Comparison of ENCODE assay signal across 22 cellular contexts in the genomic region with DNA sequence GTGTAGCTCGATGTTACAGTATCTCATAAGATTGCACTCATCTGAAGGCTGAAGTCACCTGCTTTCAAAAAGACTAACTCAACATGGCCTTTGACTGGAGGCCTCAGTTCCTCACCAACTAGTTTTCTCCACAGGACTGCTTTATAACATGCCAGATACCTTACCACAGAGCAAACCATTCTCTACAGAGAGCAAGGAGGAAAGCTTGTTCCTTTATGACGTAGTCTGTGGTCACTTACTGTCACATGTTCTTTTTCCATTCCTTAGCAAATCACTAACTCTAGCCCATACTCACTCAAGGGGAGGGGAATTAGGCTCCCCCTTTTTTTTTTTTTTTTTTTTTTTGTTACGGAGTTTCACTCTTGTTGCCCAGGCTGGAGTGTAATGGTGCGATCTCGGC. TPM values are rescaled to one million over a fixed set of nuclear protein-coding genes. Genes with fewer than 3 reads are reported as not detected.
A peak's percentile ranks its signal among the peaks of the same experiment; 100 is the strongest.
DNase-seq lines count a peak whose midpoint lies in the region; ATAC-seq, FAIRE-seq and TF ChIP-seq lines count a peak whose summit lies in the region.
"Had no signal": no experiment of that assay in that cellular context is flagged by ENCODE, and none has a peak within 500 bp of the region (broad histone marks: within the 10 kb centered on the region; RNA-seq: fewer than 3 reads in every experiment).

No MANE protein-coding gene starts in this region.

- peak overlapping the region; percentile 43 for H3K27ac Mint-ChIP-seq in CD4-positive, alpha-beta T cell
- H3K27ac Mint-ChIP-seq in T-helper 1 cell treated with Interleukin-12 subunit alpha and Interleukin-12 subunit beta and Interleukin-4 antibody, amounts not matched to agents 30 μg/mL and 1 μg/mL, for 36 hours: peak overlapping the region; percentile 53

- no peaks in the 10 kb centered on the region for H3K9me1 ChIP-seq in K562 (ENCODE audit: control insufficient read depth, insufficient read depth, low read length)

- TF ChIP-seq EP300 in K562 (IDR thresholded peaks at IDR 0.05; ENCODE audit: low read length): no peak

- TF ChIP-seq CTCF in CD4-positive, alpha-beta T cell (IDR thresholded peaks at IDR 0.05): no peak
- TF ChIP-seq CTCF in K562 (IDR thresholded peaks at IDR 0.05 in 2 of 3, conservative IDR thresholded peaks at IDR 0.05 in 1 of 3; ENCODE audit: insufficient read depth in 2 of 3, low read depth in 1 of 3, low read length in 3 of 3): no peak

- H3K9ac ChIP-seq in K562 (ENCODE audit: insufficient read depth in 1 of 2, low read depth in 2 of 2, low read length in 2 of 2): no peak overlapping the region

- no peak overlapping the region for H3K27ac ChIP-seq in CD4-positive, alpha-beta T cell (ENCODE audit: low read depth, low read length)
- no peak overlapping the region for H3K27ac ChIP-seq in K562 (ENCODE audit: extremely low read depth, low read depth, low read length)
- H3K27ac ChIP-seq: esophagus muscularis mucosa, transverse colon had no signal

- H4K20me1 ChIP-seq in K562 (replicated peaks; ENCODE audit: control insufficient read depth, insufficient read depth, low read length): no peaks in the 10 kb centered on the region

- FAIRE-seq in GM18507 (lab: Jason Lieb, UNC): peak; percentile 62
- no peak for FAIRE-seq in K562 (lab: Jason Lieb, UNC)
- FAIRE-seq: astrocyte, RCC 7860 had no signal

- TF ChIP-seq POLR2A in K562 (conservative IDR thresholded peaks at IDR 0.05): no peak

- peaks cover 5% of the 10 kb centered on the region for H3K4me1 Mint-ChIP-seq in CD4-positive, alpha-beta T cell (ENCODE audit: low read depth)
- H3K4me1 Mint-ChIP-seq in T-helper 1 cell treated with Interleukin-12 subunit alpha and Interleukin-12 subunit beta and Interleukin-4 antibody, amounts not matched to agents 30 μg/mL and 1 μg/mL, for 36 hours (ENCODE audit: low read depth): peaks cover 16% of the 10 kb centered on the region

- peaks cover 5 to 14% of the 10 kb centered on the region in 2 experiments; a peak in 2 of 5 replicates for H3K4me1 ChIP-seq in K562 (replicated peaks in 1 of 2; ENCODE audit: control insufficient read depth in 2 of 2, insufficient read depth in 2 of 2, low read length in 2 of 2)
- H3K4me1 ChIP-seq: Caco-2 had no signal

- H2AFZ ChIP-seq in K562 (ENCODE audit: low read depth, low read length): peak overlapping the region; percentile 22; the same call in 1 of the 2 replicates

- POLR2A ChIA-PET in CD4-positive, alpha-beta T cell (lab: Charles Lee): interaction anchor here (1.8 kb wide), 1 partner anchor 131 kb away, joined by 7 read pairs; a partner anchor contains a TSS
- POLR2A ChIA-PET in K562 (lab: Yijun Ruan, JAX): interaction anchor here (1.3 to 2.2 kb wide), 2 partner anchors 8 to 15 kb away, joined by 3 to 8 read pairs; no protein-coding TSS in a partner anchor

- no peaks in the 10 kb centered on the region for H3K27me3 ChIP-seq in CD4-positive, alpha-beta T cell (ENCODE audit: control insufficient read depth, insufficient read depth, low read length)
- H3K27me3 ChIP-seq in K562 (ENCODE audit: control insufficient read depth in 2 of 2, insufficient read depth in 2 of 2, low read length in 2 of 2): no peaks in the 10 kb centered on the region
- H3K27me3 ChIP-seq: esophagus muscularis mucosa, transverse colon had no signal

- 64% methylated on average over 2 of the region's 5 CpGs for WGBS in K562 (ENCODE audit: insufficient coverage, low coverage, missing lambda C conversion rate)

- H3K9me3 Mint-ChIP-seq in CD4-positive, alpha-beta T cell: no peaks in the 10 kb centered on the region
- H3K9me3 Mint-ChIP-seq in T-helper 1 cell treated with Interleukin-12 subunit alpha and Interleukin-12 subunit beta and Interleukin-4 antibody, amounts not matched to agents 30 μg/mL and 1 μg/mL, for 36 hours: no peaks in the 10 kb centered on the region
- H3K9me3 Mint-ChIP-seq: naive thymus-derived CD8-positive, alpha-beta T cell had no signal

- H3K36me3 Mint-ChIP-seq in CD4-positive, alpha-beta T cell (ENCODE audit: low read depth): peaks cover 13% of the 10 kb centered on the region
- peaks cover 7% of the 10 kb centered on the region for H3K36me3 Mint-ChIP-seq in T-helper 1 cell treated with Interleukin-12 subunit alpha and Interleukin-12 subunit beta and Interleukin-4 antibody, amounts not matched to agents 30 μg/mL and 1 μg/mL, for 36 hours (ENCODE audit: low read depth)

- H3K36me3 ChIP-seq in K562 (ENCODE audit: control insufficient read depth, insufficient read depth, low read length): peaks cover 11% of the 10 kb centered on the region; the same call in 1 of the 3 replicates

- BruUV-seq in K562 (replicated peaks; lab: Mats Ljungman, UMichigan): no TSS peak

- H3K79me2 ChIP-seq in K562 (ENCODE audit: control insufficient read depth, insufficient read depth, low read length): peaks cover 39% of the 10 kb centered on the region

- H3K27me3 Mint-ChIP-seq in CD4-positive, alpha-beta T cell: no peaks in the 10 kb centered on the region
- H3K27me3 Mint-ChIP-seq in T-helper 1 cell treated with Interleukin-12 subunit alpha and Interleukin-12 subunit beta and Interleukin-4 antibody, amounts not matched to agents 30 μg/mL and 1 μg/mL, for 36 hours (ENCODE audit: low read depth): peaks cover 3% of the 10 kb centered on the region
- H3K27me3 Mint-ChIP-seq: naive thymus-derived CD8-positive, alpha-beta T cell had no signal

- in situ Hi-C loops in K562 (cut with MboI): no loop called here

- H3K9me3 ChIP-seq in CD4-positive, alpha-beta T cell (ENCODE audit: control insufficient read depth, low read length): no peaks in the 10 kb centered on the region
- no peaks in the 10 kb centered on the region for H3K9me3 ChIP-seq in K562 (replicated peaks; ENCODE audit: control insufficient read depth, insufficient read depth, low read depth, low read length)
- H3K9me3 ChIP-seq: Caco-2, esophagus muscularis mucosa, transverse colon had no signal

- H3K4me3 ChIP-seq in K562: no peak overlapping the region
- H3K4me3 ChIP-seq: esophagus muscularis mucosa, transverse colon had no signal

- peak overlapping the region; percentile 55 for H3K4me3 Mint-ChIP-seq in CD4-positive, alpha-beta T cell
- H3K4me3 Mint-ChIP-seq in T-helper 1 cell treated with Interleukin-12 subunit alpha and Interleukin-12 subunit beta and Interleukin-4 antibody, amounts not matched to agents 30 μg/mL and 1 μg/mL, for 36 hours: no peak overlapping the region
- H3K4me3 Mint-ChIP-seq: naive thymus-derived CD8-positive, alpha-beta T cell had no signal

- CTCF ChIA-PET in CD4-positive, alpha-beta T cell (lab: Charles Lee): interaction anchor here (1.1 kb wide), 1 partner anchor 15 kb away, joined by 3 read pairs; no protein-coding TSS in a partner anchor
- CTCF ChIA-PET in K562 (lab: Yijun Ruan, JAX; ENCODE audit: low intra/inter-chr PET ratio): no interaction called here

- no peak for DNase-seq in CD4-positive, alpha-beta T cell
- DNase-seq in GM18507 (ENCODE audit: extremely low spot score, insufficient read length, low read depth) (no peak), K562 (ENCODE audit: extremely low read depth in 1 of 4, low spot score in 3 of 4) (peak in 1 of 4 experiments; percentile 12), NCI-H2107 treated with DMSO at 0.1 percent for 48 hours (lab: John Stamatoyannopoulos, UW; ENCODE audit: unreplicated experiment) (no peak)
- DNase-seq in NK-92 treated with Interleukin-12 subunit alpha and Interleukin-12 subunit beta, amount 100 ng/mL, for 24 hours (lab: John Stamatoyannopoulos, UW): no peak
- DNase-seq: activated CD8-positive, alpha-beta memory T cell treated with anti-CD3 and anti-CD28 coated beads for 24 hours; activated effector memory CD4-positive, alpha-beta T cell treated with anti-CD3 and anti-CD28 coated beads, Interleukin-2, amount 50 U/mL, for 16 hours; Caco-2; cerebellar nuclear complex; effector CD4-positive, alpha-beta T cell; EL; HCEC 1CT; left colon; naive thymus-derived CD8-positive, alpha-beta T cell; NCI-H1694 treated with DMSO at 0.1 percent for 48 hours; stimulated activated naive CD4-positive, alpha-beta T cell treated with Interleukin-2 at 50 U/mL for 16 hours; transverse colon had no signal

- ATAC-seq in CD4-positive, alpha-beta T cell (ENCODE audit: poor library complexity): no peak
- ATAC-seq in K562 (no peak), GM21526 (IDR thresholded peaks at IDR 0.05; ENCODE audit: low FRiP score, unreplicated experiment) (no peak)
- ATAC-seq: left colon; naive thymus-derived CD8-positive, alpha-beta T cell had no signal

- H3K4me2 ChIP-seq in K562 (ENCODE audit: insufficient read depth, low read length): no peak overlapping the region

- TF ChIP-seq RAD21 in K562 (CRISPR knock-in tag; conservative IDR thresholded peaks at IDR 0.05 in 1 of 2, IDR thresholded peaks at IDR 0.05 in 1 of 2): no peak

- intact Hi-C loops in CD4-positive, alpha-beta T cell (cut with DNase I, micrococcal nuclease): loop anchor here (5.0 kb wide), 5 partner anchors 379 to 554 kb away; a partner anchor contains a TSS
- intact Hi-C loops in K562 (cut with micrococcal nuclease): loop anchor here (5.0 kb wide), 2 partner anchors 379 to 531 kb away; a partner anchor contains a TSS

RNA-seq across cellular contexts. Expression of a gene that starts 3.2 kb away (rescaled TPM):
- total RNA-seq in CD4-positive, alpha-beta T cell: 1 to 10 TPM; 3.8 to 4.3 TPM
- total RNA-seq in K562 (2011; cell fraction: chromatin; rRNA removed; ENCODE audit: low replicate concordance): 6.4 and 16.1 TPM in 2 replicates
- total RNA-seq in K562 (2011; cell fraction: nucleolus; rRNA removed): 6.0 and 6.2 TPM in 2 replicates
- 3.9 and 6.7 TPM in 2 replicates for total RNA-seq in K562 (2011; cell fraction: nucleoplasm; rRNA removed)
- total RNA-seq in K562 (2014; rRNA removed) (3.4 and 4.7 TPM in 2 replicates), K562 (2014; rRNA removed; fragmentation: Illumina TruSeq; extraction: Trizol) (5.8 and 6.6 TPM in 2 replicates), K562 (2015; rRNA removed; fragmentation: Illumina TruSeq; extraction: Trizol) (5.8 and 7.0 TPM in 2 replicates), K562 (2021) (4.5 and 5.4 TPM in 2 replicates)
- polyA plus RNA-seq in K562 (2011; rRNA removed) (6.0 and 6.9 TPM in 2 replicates), K562 (2014; fragmentation: Illumina TruSeq; extraction: Trizol) (3.7 and 3.8 TPM in 2 replicates), K562 (2014; fragmentation: Nextera tagmentation; extraction: Ambion mirVana) (1 to 10 TPM; 4.8 to 5.6 TPM), K562 (2014; rRNA removed) (3.4 and 5.4 TPM in 2 replicates)
- 1.1 and 1.6 TPM in 2 replicates for polyA plus RNA-seq in K562 (2011; cell fraction: cytosol; rRNA removed)
- 6.2 and 6.5 TPM in 2 replicates for polyA plus RNA-seq in K562 (2011; cell fraction: nucleus; rRNA removed)
- 2.8 and 4.0 TPM in 2 replicates for polyA plus RNA-seq in K562 (2012)
- 9.3 and 10.3 TPM in 2 replicates for polyA minus RNA-seq in K562 (2011; rRNA and poly(A)+ RNA removed)
- 2.6 and 5.6 TPM in 2 replicates for polyA minus RNA-seq in K562 (2011; cell fraction: cytosol; rRNA and poly(A)+ RNA removed)
- 4.8 and 9.4 TPM in 2 replicates for polyA minus RNA-seq in K562 (2011; cell fraction: nucleus; rRNA and poly(A)+ RNA removed)

RNA-seq across cellular contexts. Expression of a gene that starts 12.8 kb away (rescaled TPM):
- 100 to 1,000 TPM; 130 to 131 TPM for total RNA-seq in CD4-positive, alpha-beta T cell
- 324 and 746 TPM in 2 replicates for total RNA-seq in K562 (2011; cell fraction: chromatin; rRNA removed; ENCODE audit: low replicate concordance)
- 168 and 207 TPM in 2 replicates for total RNA-seq in K562 (2011; cell fraction: nucleolus; rRNA removed)
- 327 and 417 TPM in 2 replicates for total RNA-seq in K562 (2011; cell fraction: nucleoplasm; rRNA removed)
- total RNA-seq in K562 (2014; rRNA removed) (78.9 and 96.2 TPM in 2 replicates), K562 (2014; rRNA removed; fragmentation: Illumina TruSeq; extraction: Trizol) (177 and 187 TPM in 2 replicates), K562 (2015; rRNA removed; fragmentation: Illumina TruSeq; extraction: Trizol) (176 and 190 TPM in 2 replicates), K562 (2021) (173 and 174 TPM in 2 replicates)
- polyA plus RNA-seq in K562 (2011; rRNA removed) (224 and 255 TPM in 2 replicates), K562 (2014; fragmentation: Illumina TruSeq; extraction: Trizol) (186 and 241 TPM in 2 replicates), K562 (2014; fragmentation: Nextera tagmentation; extraction: Ambion mirVana) (100 to 1,000 TPM; 106 to 142 TPM), K562 (2014; rRNA removed) (117 and 131 TPM in 2 replicates)
- 176 and 205 TPM in 2 replicates for polyA plus RNA-seq in K562 (2011; cell fraction: cytosol; rRNA removed)
- polyA plus RNA-seq in K562 (2011; cell fraction: nucleus; rRNA removed): 129 and 192 TPM in 2 replicates
- polyA plus RNA-seq in K562 (2012): 136 and 141 TPM in 2 replicates
- polyA minus RNA-seq in K562 (2011; rRNA and poly(A)+ RNA removed): 343 and 404 TPM in 2 replicates
- 116 and 145 TPM in 2 replicates for polyA minus RNA-seq in K562 (2011; cell fraction: cytosol; rRNA and poly(A)+ RNA removed)
- 131 and 236 TPM in 2 replicates for polyA minus RNA-seq in K562 (2011; cell fraction: nucleus; rRNA and poly(A)+ RNA removed)
